Comparison of ENCODE assay signal across 8 cellular contexts in the genomic region with DNA sequence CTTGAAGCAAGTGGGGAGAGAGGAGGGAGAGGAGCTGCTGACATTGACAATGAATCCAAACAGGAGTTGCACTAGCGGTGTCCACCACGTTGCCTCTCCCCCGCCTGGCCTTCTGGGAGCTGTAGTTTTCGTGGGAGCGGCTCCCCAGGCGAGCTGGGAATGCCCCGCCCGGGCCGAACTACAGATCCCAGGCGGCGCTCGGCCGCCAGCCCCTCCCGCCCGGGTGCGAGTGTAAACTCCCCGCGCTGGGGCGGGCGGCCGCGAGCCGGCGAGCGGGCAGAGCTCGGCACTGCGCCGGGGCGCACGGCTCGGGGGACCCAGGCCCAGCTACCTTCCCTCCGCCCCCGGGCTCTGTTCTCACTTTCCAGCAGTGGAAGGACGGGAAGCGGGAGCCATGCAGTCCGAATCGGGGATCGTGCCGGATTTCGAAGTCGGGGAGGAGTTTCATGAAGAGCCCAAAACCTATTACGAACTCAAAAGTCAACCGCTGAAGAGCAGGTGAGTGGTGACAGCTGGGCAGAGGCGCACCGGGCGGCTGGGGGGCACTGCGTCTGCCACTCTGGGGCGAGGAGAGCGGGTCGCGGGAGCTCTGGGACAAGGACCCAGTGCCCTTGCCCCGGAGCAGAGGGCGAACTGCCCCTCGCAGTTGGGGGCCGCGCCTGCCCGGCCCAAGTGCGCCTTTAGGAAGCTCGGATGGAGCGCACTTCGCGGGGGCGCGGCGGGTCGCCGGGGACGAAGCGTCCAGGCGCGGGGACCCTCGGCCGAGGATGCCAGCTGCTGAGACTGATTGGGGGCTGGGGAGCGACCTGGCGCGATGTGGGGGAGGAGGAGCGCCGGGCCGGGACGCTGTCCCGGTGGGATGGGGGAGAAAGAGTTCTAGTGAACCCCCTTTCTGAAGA. TPM values are rescaled to one million over a fixed set of nuclear protein-coding genes. Genes with fewer than 3 reads are reported as not detected.
DNase-seq lines count a peak whose midpoint lies in the region; ATAC-seq and TF ChIP-seq lines count a peak whose summit lies in the region.

A gene with protein sequence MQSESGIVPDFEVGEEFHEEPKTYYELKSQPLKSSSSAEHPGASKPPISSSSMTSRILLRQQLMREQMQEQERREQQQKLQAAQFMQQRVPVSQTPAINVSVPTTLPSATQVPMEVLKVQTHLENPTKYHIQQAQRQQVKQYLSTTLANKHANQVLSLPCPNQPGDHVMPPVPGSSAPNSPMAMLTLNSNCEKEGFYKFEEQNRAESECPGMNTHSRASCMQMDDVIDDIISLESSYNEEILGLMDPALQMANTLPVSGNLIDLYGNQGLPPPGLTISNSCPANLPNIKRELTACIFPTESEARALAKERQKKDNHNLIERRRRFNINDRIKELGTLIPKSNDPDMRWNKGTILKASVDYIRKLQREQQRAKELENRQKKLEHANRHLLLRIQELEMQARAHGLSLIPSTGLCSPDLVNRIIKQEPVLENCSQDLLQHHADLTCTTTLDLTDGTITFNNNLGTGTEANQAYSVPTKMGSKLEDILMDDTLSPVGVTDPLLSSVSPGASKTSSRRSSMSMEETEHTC (plus strand): TSS at position 261 of the 899 bp plus-strand sequence. CDS start 134 bp downstream, at position 395.

- H3K9me3 ChIP-seq in T-helper 17 cell (ENCODE audit: control insufficient read depth, low read length, poor library complexity, severe bottlenecking) (no peaks in the 10 kb centered on the region), endodermal cell (ENCODE audit: control insufficient read depth, low read length) (no peaks in the 10 kb centered on the region), lung (ENCODE audit: control insufficient read depth in 2 of 2, insufficient read depth in 1 of 2, low read length in 1 of 2) (no peaks in the 10 kb centered on the region)

- H3K4me3 Mint-ChIP-seq in T-helper 17 cell (peak within 1 kb of the TSS; percentile 25), endodermal cell (peak within 1 kb of the TSS; percentile 76)

- H3K4me1 Mint-ChIP-seq in T-helper 17 cell = no peaks in the 10 kb centered on the region
- H3K4me1 Mint-ChIP-seq in endodermal cell = peaks cover 13% of the 10 kb centered on the region

- no peak within 1 kb of the TSS for H3K27ac ChIP-seq in endodermal cell (ENCODE audit: low read depth, low read length)
- H3K27ac ChIP-seq in lung (ENCODE audit: low read depth in 1 of 2, low read length in 1 of 2) = peak within 1 kb of the TSS; percentile 69 to 91

- peak within 1 kb of the TSS; percentile 92 for H3K4me3 ChIP-seq in endodermal cell (ENCODE audit: low read length)
- H3K4me3 ChIP-seq in lung = peak within 1 kb of the TSS; percentile 76

- H3K9ac ChIP-seq in endodermal cell (ENCODE audit: extremely low read depth, low read length, poor library complexity, severe bottlenecking) = peak within 1 kb of the TSS; percentile 39

- no peaks in the 10 kb centered on the region for H3K36me3 ChIP-seq in endodermal cell (ENCODE audit: control insufficient read depth, insufficient read depth, low read length)
- H3K36me3 ChIP-seq in lung (ENCODE audit: control insufficient read depth in 2 of 2, insufficient read depth in 2 of 2, low read length in 2 of 2) = no peaks in the 10 kb centered on the region

- H3K27me3 ChIP-seq in endodermal cell (ENCODE audit: control insufficient read depth, insufficient read depth, low read length, poor library complexity, severe bottlenecking) (peaks cover 86% of the 10 kb centered on the region), lung (ENCODE audit: control insufficient read depth, insufficient read depth) (no peaks in the 10 kb centered on the region)

- H3K9me3 Mint-ChIP-seq in endodermal cell = no peaks in the 10 kb centered on the region

- H3K27ac Mint-ChIP-seq in T-helper 17 cell (no peak within 1 kb of the TSS), endodermal cell (no peak within 1 kb of the TSS)

- ATAC-seq in GM18502 (IDR thresholded peaks at IDR 0.05; ENCODE audit: poor library complexity, unreplicated experiment) (peak; percentile 99), HG02852 (IDR thresholded peaks at IDR 0.05; ENCODE audit: unreplicated experiment) (peak; percentile 99), T-helper 17 cell (peak; percentile 42), lung (ENCODE audit: insufficient read depth, low FRiP score) (peak; percentile 98)

- 0 to 1% methylated on average over 35 to 81 of the region's 81 CpGs for WGBS in endodermal cell (ENCODE audit: insufficient coverage in 1 of 2, insufficient read length in 1 of 2), 2 experiments
- 0% methylated on average over 80 to 81 of the region's 81 CpGs for WGBS in lung, 2 donors

- H3K36me3 Mint-ChIP-seq in T-helper 17 cell (ENCODE audit: low read depth) (peaks cover 2% of the 10 kb centered on the region), endodermal cell (ENCODE audit: low read depth) (no peaks in the 10 kb centered on the region)

- H3K27me3 Mint-ChIP-seq in T-helper 17 cell (peaks cover 59% of the 10 kb centered on the region), endodermal cell (ENCODE audit: insufficient read depth) (peaks cover 64% of the 10 kb centered on the region)

- H3K4me1 ChIP-seq in endodermal cell (ENCODE audit: control insufficient read depth, insufficient read depth, low read length) (no peaks in the 10 kb centered on the region), lung (ENCODE audit: control insufficient read depth in 2 of 2, insufficient read depth in 2 of 2, low read length in 2 of 2) (peaks cover 3 to 6% of the 10 kb centered on the region in 2 donors)

- no peak for TF ChIP-seq CTCF in endodermal cell (conservative IDR thresholded peaks at IDR 0.05)
- no peak for TF ChIP-seq CTCF in lung (IDR thresholded peaks at IDR 0.05; ENCODE audit: control extremely low read depth, extremely low read depth)

- DNase-seq in A172 (ENCODE audit: low spot score) (peak; percentile 66), NCI-H146 (lab: John Stamatoyannopoulos, UW) (peak; percentile 48), T-helper 17 cell (no peak), endodermal cell (peak; percentile 97), lung (ENCODE audit: low spot score) (peak; percentile 93)
- peak; percentile 24 for DNase-seq in stimulated activated CD8-positive, alpha-beta memory T cell treated with anti-CD3 and anti-CD28 coated beads, Interleukin-4, amount 100 ng/mL, for 24 hours (ENCODE audit: low read depth)

RNA-seq across cellular contexts. Expression of the gene that starts here (rescaled TPM):
- total RNA-seq in A172 (2014; rRNA removed; shearing (Covaris generic)) = 22.9 and 25.6 TPM in 2 replicates
- total RNA-seq in T-helper 17 cell (1 to 10 TPM in 1 of 2 donors, under 1 TPM in 1; 0.50 to 3.8 TPM), endodermal cell (1 to 10 TPM; 1.8 to 3.0 TPM), lung (10 to 100 TPM; 18.1 to 28.0 TPM)
- polyA plus RNA-seq in endodermal cell (2013, experiment 1 of 2) = 2.9 TPM
- 1.8 TPM for polyA plus RNA-seq in endodermal cell (2013, experiment 2 of 2)
- polyA plus RNA-seq in lung = 1 to 10 TPM; 5.0 to 5.9 TPM

Comparison
In these comparisons a context has a peak if more than half of its experiments do, and no peak if none do; other contexts are left out.
1. DNase-seq: peak in A172 (single experiment), NCI-H146 (single experiment), endodermal cell (single experiment), lung (single experiment) and stimulated activated CD8-positive, alpha-beta memory T cell treated with anti-CD3 and anti-CD28 coated beads, Interleukin-4, amount 100 ng/mL, for 24 hours (single experiment); none in T-helper 17 cell (0 of 3).
2. ATAC-seq: peak in every context shown above with its lines; median percentile 99 in GM18502; 99 in HG02852; 98 in lung; 42 in T-helper 17 cell.